In the genomic region with DNA sequence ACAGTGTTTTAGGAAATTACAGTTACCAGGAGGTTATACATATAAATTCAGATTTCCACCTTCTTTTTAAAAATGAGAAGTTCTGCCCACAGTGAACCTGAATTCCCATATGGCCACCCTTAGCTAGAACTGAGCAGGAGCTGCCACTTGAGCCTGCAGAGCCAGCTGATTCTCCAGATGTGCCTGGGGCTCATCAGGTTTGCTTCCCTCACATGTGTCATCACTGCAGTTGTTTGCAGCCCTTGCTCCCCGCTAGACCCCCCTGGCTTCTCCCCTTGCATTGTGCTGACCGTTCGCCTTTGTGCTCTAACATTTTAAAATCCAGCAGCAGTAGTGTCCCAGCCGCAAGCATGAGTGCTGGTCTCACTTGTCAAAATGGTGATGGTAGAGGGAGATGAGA, we compare ENCODE assay signal across 18 cellular contexts.
DNase-seq lines count a peak whose midpoint lies in the region; ATAC-seq and TF ChIP-seq lines count a peak whose summit lies in the region.
"Had no signal": no experiment of that assay in that cellular context is flagged by ENCODE, and none has a peak within 500 bp of the region (broad histone marks: within the 10 kb centered on the region; RNA-seq: fewer than 3 reads in every experiment).

No MANE protein-coding gene starts in this region.

- H3K9ac ChIP-seq in subcutaneous abdominal adipose tissue (ENCODE audit: low read length in 5 of 5), result no peak overlapping the region
- no peak overlapping the region for H3K9ac ChIP-seq in smooth muscle cell (ENCODE audit: low read depth)

- H3K27ac ChIP-seq in heart right ventricle (peak overlapping the region in 1 of 10 donors; percentile 11), right atrium auricular region (no peak overlapping the region), epithelial cell of prostate (peak overlapping the region; percentile 94), subcutaneous abdominal adipose tissue (ENCODE audit: low read depth, low read length) (peak overlapping the region; percentile 47), smooth muscle cell (ENCODE audit: low read depth) (no peak overlapping the region), gastrocnemius medialis (no peak overlapping the region)
- H3K27ac ChIP-seq: left lung, sigmoid colon, upper lobe of right lung had no signal

- no peak for TF ChIP-seq CTCF in heart right ventricle (IDR thresholded peaks at IDR 0.05)
- no peak for TF ChIP-seq CTCF in right atrium auricular region (IDR thresholded peaks at IDR 0.05)
- no peak for TF ChIP-seq CTCF in smooth muscle cell (IDR thresholded peaks at IDR 0.05; ENCODE audit: borderline replicate concordance, insufficient read depth, poor library complexity, severe bottlenecking)
- no peak for TF ChIP-seq CTCF in gastrocnemius medialis (IDR thresholded peaks at IDR 0.05 in 4 of 5, conservative IDR thresholded peaks at IDR 0.05 in 1 of 5)

- no peak overlapping the region for H2AFZ ChIP-seq in smooth muscle cell (ENCODE audit: low read depth)

- DNase-seq in heart right ventricle, result no peak
- DNase-seq in right atrium auricular region (ENCODE audit: low spot score), result no peak
- DNase-seq in RPMI7951 (ENCODE audit: low read depth), result peak; percentile 71
- DNase-seq in epithelial cell of prostate (ENCODE audit: low read depth, low spot score), result no peak
- no peak for DNase-seq in smooth muscle cell (lab: John Stamatoyannopoulos, UW; ENCODE audit: unreplicated experiment)
- DNase-seq in gastrocnemius medialis, result no peak
- DNase-seq: activated CD4-positive, alpha-beta T cell treated with anti-CD3 and anti-CD28 coated beads for 36 hours; activated effector memory CD4-positive, alpha-beta T cell treated with Interleukin-2 at 50 U/mL for 16 hours; C1 segment of cervical spinal cord; left lung; mucosa of descending colon; NCI-H1436; sigmoid colon; stimulated activated CD4-positive, alpha-beta T cell treated with anti-CD3 and anti-CD28 coated beads, Interleukin-1b, Interleukin-23, amount 100 ng/mL, for 48 hours; upper lobe of right lung had no signal

- H3K36me3 ChIP-seq in heart right ventricle (no peaks in the 10 kb centered on the region), right atrium auricular region (no peaks in the 10 kb centered on the region), subcutaneous abdominal adipose tissue (ENCODE audit: control insufficient read depth in 5 of 5, insufficient read depth in 5 of 5, low read length in 5 of 5) (no peaks in the 10 kb centered on the region), smooth muscle cell (ENCODE audit: low read depth) (no peaks in the 10 kb centered on the region), gastrocnemius medialis (no peaks in the 10 kb centered on the region)
- H3K36me3 ChIP-seq: HAP-1, left lung, sigmoid colon, upper lobe of right lung had no signal

- H3K4me1 ChIP-seq in heart right ventricle (peaks cover 3 to 89% (median 46%) of the 10 kb centered on the region in 9 donors), right atrium auricular region (peaks cover 0 to 29% of the 10 kb centered on the region in 2 donors), subcutaneous abdominal adipose tissue (ENCODE audit: control insufficient read depth in 5 of 5, insufficient read depth in 5 of 5, low read length in 5 of 5) (peaks cover 0 to 34% (median 11%) of the 10 kb centered on the region in 5 donors), smooth muscle cell (ENCODE audit: low read depth) (no peaks in the 10 kb centered on the region), gastrocnemius medialis (peaks cover 25 to 32% of the 10 kb centered on the region in 2 donors)
- H3K4me1 ChIP-seq: HAP-1, sigmoid colon had no signal

- H3K9me3 ChIP-seq in heart right ventricle, result no peaks in the 10 kb centered on the region
- H3K9me3 ChIP-seq in right atrium auricular region, result no peaks in the 10 kb centered on the region
- no peaks in the 10 kb centered on the region for H3K9me3 ChIP-seq in subcutaneous abdominal adipose tissue (ENCODE audit: control insufficient read depth in 5 of 5, low read length in 5 of 5)
- no peaks in the 10 kb centered on the region for H3K9me3 ChIP-seq in smooth muscle cell (replicated peaks; ENCODE audit: low read depth)
- no peaks in the 10 kb centered on the region for H3K9me3 ChIP-seq in gastrocnemius medialis
- H3K9me3 ChIP-seq: HAP-1, left lung, mucosa of descending colon, sigmoid colon, upper lobe of right lung had no signal

- H3K4me2 ChIP-seq in smooth muscle cell, result no peak overlapping the region

- TF ChIP-seq POLR2A in gastrocnemius medialis (IDR thresholded peaks at IDR 0.05), result no peak

- intact Hi-C loops in heart right ventricle (cut with DNase I) (loop anchor here in 4 of 10 donors (5.0 to 10.0 kb wide), 3 partner anchors 39 to 131 kb away; a partner anchor contains a TSS), gastrocnemius medialis (cut with DNase I; ENCODE audit: low total_unique reads) (no loop called here)

- H3K4me3 ChIP-seq in heart right ventricle (no peak overlapping the region), right atrium auricular region (no peak overlapping the region), subcutaneous abdominal adipose tissue (ENCODE audit: low read depth in 1 of 5, low read length in 5 of 5) (no peak overlapping the region), smooth muscle cell (no peak overlapping the region), gastrocnemius medialis (no peak overlapping the region)
- H3K4me3 ChIP-seq: HAP-1, left lung, mucosa of descending colon, sigmoid colon, upper lobe of right lung had no signal

- no peaks in the 10 kb centered on the region for H3K27me3 ChIP-seq in heart right ventricle
- no peaks in the 10 kb centered on the region for H3K27me3 ChIP-seq in right atrium auricular region
- H3K27me3 ChIP-seq in subcutaneous abdominal adipose tissue (ENCODE audit: control insufficient read depth in 5 of 5, insufficient read depth in 4 of 5, low read length in 5 of 5), result no peaks in the 10 kb centered on the region
- H3K27me3 ChIP-seq in smooth muscle cell (ENCODE audit: low read depth), result no peaks in the 10 kb centered on the region
- no peaks in the 10 kb centered on the region for H3K27me3 ChIP-seq in gastrocnemius medialis
- H3K27me3 ChIP-seq: left lung, sigmoid colon, upper lobe of right lung had no signal

- WGBS in heart right ventricle, 2 donors, result 79% methylated on average over 4 of the region's 4 CpGs
- WGBS in smooth muscle cell (ENCODE audit: low lambda C conversion rate), result 77% methylated on average over 4 of the region's 4 CpGs

- H3F3A ChIP-seq in smooth muscle cell (ENCODE audit: low read depth), result no peaks in the 10 kb centered on the region

- H4K20me1 ChIP-seq in smooth muscle cell (ENCODE audit: low read depth), result peaks cover 9% of the 10 kb centered on the region

- H3K79me2 ChIP-seq in smooth muscle cell (ENCODE audit: low read depth), result peaks cover 20% of the 10 kb centered on the region

- in situ Hi-C loops in gastrocnemius medialis (cut with MboI; ENCODE audit: low sequenced_read_pairs in 4 of 4), result no loop called here

- ATAC-seq in heart right ventricle, result peak in 5 of 8 donors; percentile 12 to 53 (median 38)
- no peak for ATAC-seq in gastrocnemius medialis
- no peak for ATAC-seq in HG03520 (IDR thresholded peaks at IDR 0.05; ENCODE audit: unreplicated experiment)
- ATAC-seq: activated CD4-positive, alpha-beta T cell treated with anti-CD3 and anti-CD28 coated beads for 36 hours; mucosa of descending colon had no signal

Comparison
In these comparisons a context has a peak if more than half of its experiments do, and no peak if none do; other contexts are left out.
1. ATAC-seq: peak in heart right ventricle (5 of 8); none in gastrocnemius medialis (0 of 2) and HG03520 (single experiment).
2. H3K27ac ChIP-seq: peak in epithelial cell of prostate (single experiment) and subcutaneous abdominal adipose tissue (single experiment); none in right atrium auricular region (0 of 2), smooth muscle cell (single experiment) and gastrocnemius medialis (0 of 4).